Comparison of ENCODE assay signal across 9 cellular contexts in genomic region chr15:85579011-85579701, GRCh38.
DNase-seq lines count a peak whose midpoint lies in the region; ATAC-seq lines count a peak whose summit lies in the region.
"Had no signal": no experiment of that assay in that cellular context is flagged by ENCODE, and none has a peak within 500 bp of the region (broad histone marks: within the 10 kb centered on the region; RNA-seq: fewer than 3 reads in every experiment).

No MANE protein-coding gene starts in this region.

- H3K36me3 ChIP-seq in H7 (replicated peaks; ENCODE audit: control insufficient read depth, insufficient read depth, low read length): peaks cover 5% of the 10 kb centered on the region

- no peaks in the 10 kb centered on the region for H3K27me3 Mint-ChIP-seq in activated T-helper 17 cell treated with anti-CD3 and anti-CD28 coated beads, Interleukin-2, amount 50 U/mL, for 72 hours

- DNase-seq in Kasumi-1 (lab: John Stamatoyannopoulos, UW) (peak; percentile 18 to 33), H7 (no peak)
- DNase-seq in stimulated activated effector memory CD8-positive, alpha-beta T cell treated with anti-CD3 and anti-CD28 coated beads, Interleukin-12 subunit alpha, Interleukin-12 subunit beta, amount 100 ng/mL, for 72 hours (ENCODE audit: low spot score in 2 of 2): no peak
- DNase-seq in stimulated activated CD4-positive, alpha-beta T cell treated with anti-CD3 and anti-CD28 coated beads, Interleukin-1b, Interleukin-23, amount 100 ng/mL, for 48 hours: no peak
- no peak for DNase-seq in stimulated activated CD4-positive, alpha-beta T cell treated with anti-CD3 and anti-CD28 coated beads, Interleukin-12 subunit alpha, Interleukin-12 subunit beta, amount 100 ng/mL, for 4 hours

- peak overlapping the region; percentile 88 for H3K4me3 Mint-ChIP-seq in activated T-helper 17 cell treated with anti-CD3 and anti-CD28 coated beads, Interleukin-2, amount 50 U/mL, for 72 hours
- H3K4me3 Mint-ChIP-seq in stimulated activated effector memory CD8-positive, alpha-beta T cell treated with anti-CD3 and anti-CD28 coated beads, Interleukin-12 subunit alpha, Interleukin-12 subunit beta, amount 100 ng/mL, for 72 hours: no peak overlapping the region

- ATAC-seq in activated T-helper 17 cell treated with anti-CD3 and anti-CD28 coated beads, Interleukin-2, amount 50 U/mL, for 72 hours (replicated peaks): no peak
- no peak for ATAC-seq in stimulated activated effector memory CD8-positive, alpha-beta T cell treated with anti-CD3 and anti-CD28 coated beads, Interleukin-12 subunit alpha, Interleukin-12 subunit beta, amount 100 ng/mL, for 72 hours
- ATAC-seq in HG03139 (IDR thresholded peaks at IDR 0.05; ENCODE audit: unreplicated experiment): no peak

- H3K4me3 ChIP-seq in H7 (ENCODE audit: insufficient read depth, low read depth, low read length): no peak overlapping the region
- H3K4me3 ChIP-seq: SJSA1 had no signal

- H3K4me1 Mint-ChIP-seq in activated T-helper 17 cell treated with anti-CD3 and anti-CD28 coated beads, Interleukin-2, amount 50 U/mL, for 72 hours: peaks cover 54% of the 10 kb centered on the region
- H3K4me1 Mint-ChIP-seq in stimulated activated effector memory CD8-positive, alpha-beta T cell treated with anti-CD3 and anti-CD28 coated beads, Interleukin-12 subunit alpha, Interleukin-12 subunit beta, amount 100 ng/mL, for 72 hours: peaks cover 53% of the 10 kb centered on the region

- peaks cover 85% of the 10 kb centered on the region for H3K36me3 Mint-ChIP-seq in activated T-helper 17 cell treated with anti-CD3 and anti-CD28 coated beads, Interleukin-2, amount 50 U/mL, for 72 hours (ENCODE audit: low read depth)
- H3K36me3 Mint-ChIP-seq in stimulated activated effector memory CD8-positive, alpha-beta T cell treated with anti-CD3 and anti-CD28 coated beads, Interleukin-12 subunit alpha, Interleukin-12 subunit beta, amount 100 ng/mL, for 72 hours: peaks cover 74% of the 10 kb centered on the region

- H3K27ac Mint-ChIP-seq in activated T-helper 17 cell treated with anti-CD3 and anti-CD28 coated beads, Interleukin-2, amount 50 U/mL, for 72 hours: peak overlapping the region; percentile 44
- peak overlapping the region; percentile 9 for H3K27ac Mint-ChIP-seq in stimulated activated effector memory CD8-positive, alpha-beta T cell treated with anti-CD3 and anti-CD28 coated beads, Interleukin-12 subunit alpha, Interleukin-12 subunit beta, amount 100 ng/mL, for 72 hours

- H3K9me3 Mint-ChIP-seq in activated T-helper 17 cell treated with anti-CD3 and anti-CD28 coated beads, Interleukin-2, amount 50 U/mL, for 72 hours: no peaks in the 10 kb centered on the region
- H3K9me3 Mint-ChIP-seq in stimulated activated effector memory CD8-positive, alpha-beta T cell treated with anti-CD3 and anti-CD28 coated beads, Interleukin-12 subunit alpha, Interleukin-12 subunit beta, amount 100 ng/mL, for 72 hours: no peaks in the 10 kb centered on the region

- no peaks in the 10 kb centered on the region for H3K27me3 ChIP-seq in layer of hippocampus (ENCODE audit: control insufficient read depth, insufficient read depth, low read length)
- no peaks in the 10 kb centered on the region for H3K27me3 ChIP-seq in H7 (ENCODE audit: control insufficient read depth, insufficient read depth, low read length)
- H3K27me3 ChIP-seq: SJSA1 had no signal

- H3K27ac ChIP-seq in layer of hippocampus (ENCODE audit: low read depth, low read length): peak overlapping the region; percentile 60
- H3K27ac ChIP-seq: SJSA1 had no signal

Comparison
In these comparisons a context has a peak if more than half of its experiments do, and no peak if none do; other contexts are left out.
1. DNase-seq: peak in Kasumi-1 (2 of 2); none in stimulated activated effector memory CD8-positive, alpha-beta T cell treated with anti-CD3 and anti-CD28 coated beads, Interleukin-12 subunit alpha, Interleukin-12 subunit beta, amount 100 ng/mL, for 72 hours (0 of 2), stimulated activated CD4-positive, alpha-beta T cell treated with anti-CD3 and anti-CD28 coated beads, Interleukin-1b, Interleukin-23, amount 100 ng/mL, for 48 hours (single experiment), H7 (single experiment) and stimulated activated CD4-positive, alpha-beta T cell treated with anti-CD3 and anti-CD28 coated beads, Interleukin-12 subunit alpha, Interleukin-12 subunit beta, amount 100 ng/mL, for 4 hours (single experiment).